ENCODE assay signal across 21 cellular contexts in genomic region chr1:201779351-201779880, GRCh38. TPM values are rescaled to one million over a fixed set of nuclear protein-coding genes. Genes with fewer than 3 reads are reported as not detected.
DNase-seq lines count a peak whose midpoint lies in the region; ATAC-seq and TF ChIP-seq lines count a peak whose summit lies in the region.
"Had no signal": no experiment of that assay in that cellular context is flagged by ENCODE, and none has a peak within 500 bp of the region (broad histone marks: within the 10 kb centered on the region; RNA-seq: fewer than 3 reads in every experiment).

No MANE protein-coding gene starts in this region.

- DNase-seq in adipocyte (ENCODE audit: low read depth) = peak; percentile 38
- peak; percentile 86 for DNase-seq in fibroblast of villous mesenchyme (ENCODE audit: low read depth)
- DNase-seq in osteoblast (ENCODE audit: insufficient read length, low spot score, missing footprints) = no peak
- DNase-seq in uterus = no peak
- no peak for DNase-seq in NCI-H2107 (lab: John Stamatoyannopoulos, UW)
- DNase-seq in UCSD-AML1 (lab: John Stamatoyannopoulos, UW; ENCODE audit: unreplicated experiment) = no peak
- DNase-seq: activated CD4-positive, alpha-beta T cell treated with anti-CD3 and anti-CD28 coated beads, Interleukin-2, amount 10 ng/mL, durations not matched to agents 24 days and 14 days; activated CD8-positive, alpha-beta memory T cell treated with anti-CD3 and anti-CD28 coated beads, Interleukin-2, amount 50 U/mL, for 4 hours; activated effector memory CD4-positive, alpha-beta T cell treated with Interleukin-2 at 50 U/mL for 16 hours; CD8-positive, alpha-beta memory T cell; left colon; NCI-H187; NCI-H774; OCI-M1; SIG-M5; stimulated activated CD4-positive, alpha-beta T cell treated with anti-CD3 and anti-CD28 coated beads, Interleukin-4, amount 100 ng/mL, for 4 hours; T-helper 1 cell had no signal

- no peak for TF ChIP-seq POLR2A in uterus (IDR thresholded peaks at IDR 0.05)

- no peaks in the 10 kb centered on the region for H3K9me3 ChIP-seq in adipocyte (ENCODE audit: control insufficient read depth, low read length)
- H3K9me3 ChIP-seq in osteoblast (ENCODE audit: low read depth, low read length) = no peaks in the 10 kb centered on the region
- H3K9me3 ChIP-seq in uterus = no peaks in the 10 kb centered on the region

- H3K79me2 ChIP-seq in osteoblast (ENCODE audit: insufficient read depth, low read length) = peaks cover 43% of the 10 kb centered on the region

- H3K4me1 ChIP-seq in adipocyte (ENCODE audit: control insufficient read depth, insufficient read depth, low read length) = peaks cover 73% of the 10 kb centered on the region
- H3K4me1 ChIP-seq in osteoblast (ENCODE audit: insufficient read depth, low read length) = peaks cover 37% of the 10 kb centered on the region
- peaks cover 0 to 8% of the 10 kb centered on the region in 2 donors for H3K4me1 ChIP-seq in uterus

- H3K27ac ChIP-seq in osteoblast (ENCODE audit: low read depth, low read length) (peak overlapping the region; percentile 83), uterus (peak overlapping the region; percentile 50 to 64)
- H3K27ac ChIP-seq: epithelial cell of prostate, KMS-11 had no signal

- H4K20me1 ChIP-seq in osteoblast (ENCODE audit: insufficient read depth, low read length) = no peaks in the 10 kb centered on the region

- H3K9ac ChIP-seq in adipocyte (ENCODE audit: low read length) = peak overlapping the region; percentile 85
- H3K9ac ChIP-seq: KMS-11 had no signal

- TF ChIP-seq CTCF in fibroblast of villous mesenchyme (IDR thresholded peaks at IDR 0.05; ENCODE audit: insufficient read depth, low read depth, low read length) (no peak), osteoblast (IDR thresholded peaks at IDR 0.05; ENCODE audit: extremely low read depth, low read depth, low read length) (no peak), uterus (IDR thresholded peaks at IDR 0.05) (no peak)

- peaks cover 66% of the 10 kb centered on the region for H3K36me3 ChIP-seq in adipocyte (ENCODE audit: control insufficient read depth, insufficient read depth, low read length, severe bottlenecking)
- H3K36me3 ChIP-seq in osteoblast (ENCODE audit: insufficient read depth, low read length) = peaks cover 47% of the 10 kb centered on the region
- no peaks in the 10 kb centered on the region for H3K36me3 ChIP-seq in uterus

- no peak overlapping the region for H2AFZ ChIP-seq in osteoblast (ENCODE audit: low read length)
- H2AFZ ChIP-seq: GM23338 had no signal

- H3K4me3 ChIP-seq in adipocyte (ENCODE audit: low read length) = peak overlapping the region; percentile 51
- H3K4me3 ChIP-seq in fibroblast of villous mesenchyme (ENCODE audit: low read depth, low read length) = no peak overlapping the region
- no peak overlapping the region for H3K4me3 ChIP-seq in osteoblast (ENCODE audit: insufficient read depth, low read length)
- no peak overlapping the region for H3K4me3 ChIP-seq in uterus
- H3K4me3 ChIP-seq: GM23338 had no signal

- no peak for ATAC-seq in GM21723 (IDR thresholded peaks at IDR 0.05; ENCODE audit: unreplicated experiment)
- ATAC-seq: GM23338, left colon had no signal

- intact Hi-C loops in uterus (cut with DNase I; ENCODE audit: low total_unique reads) = no loop called here

- H3K4me2 ChIP-seq in osteoblast (ENCODE audit: insufficient read depth, low read length) = no peak overlapping the region
- H3K4me2 ChIP-seq: GM23338, KMS-11 had no signal

- H3K27me3 ChIP-seq in adipocyte (replicated peaks; ENCODE audit: control insufficient read depth, insufficient read depth, low read length) (no peaks in the 10 kb centered on the region), osteoblast (ENCODE audit: insufficient read depth, low read length) (no peaks in the 10 kb centered on the region), uterus (no peaks in the 10 kb centered on the region)

RNA-seq across cellular contexts. Expression of gene IPO9, which starts 49.5 kb away (rescaled TPM):
- total RNA-seq in fibroblast of villous mesenchyme (28.3 and 28.9 TPM in 2 replicates), osteoblast (26.1 and 26.8 TPM in 2 replicates), uterus (10 to 100 TPM in 3 of 4 donors, 1 to 10 TPM in 1; 8.8 to 48.5 (median 35.2) TPM)

Comparison
In these comparisons a context has a peak if more than half of its experiments do, and no peak if none do; other contexts are left out.
1. DNase-seq: peak in adipocyte (single experiment) and fibroblast of villous mesenchyme (single experiment); none in osteoblast (single experiment), uterus (0 of 2), NCI-H2107 (single experiment) and UCSD-AML1 (single experiment).